In the genomic region with DNA sequence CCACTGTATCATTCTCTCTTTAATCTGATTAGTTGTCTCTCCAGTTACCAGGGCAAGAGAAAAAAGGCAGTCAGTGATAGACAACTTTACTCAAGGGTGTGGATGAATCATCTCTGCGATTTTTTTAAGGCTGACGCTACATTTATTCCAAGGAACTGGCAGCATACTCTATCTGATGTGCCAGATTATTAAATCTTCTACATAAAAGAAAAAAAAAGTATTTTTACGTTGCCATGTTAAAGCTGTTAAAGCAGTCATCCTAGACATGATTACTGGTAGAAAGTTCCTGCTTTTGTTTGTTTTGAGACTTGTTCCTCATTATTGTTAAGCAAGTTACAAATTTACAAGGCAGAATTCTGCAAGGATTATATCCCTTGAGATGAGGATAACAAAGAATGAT, we compare ENCODE assay signal across 9 cellular contexts.
DNase-seq lines count a peak whose midpoint lies in the region; ATAC-seq and TF ChIP-seq lines count a peak whose summit lies in the region.
"Had no signal": no experiment of that assay in that cellular context is flagged by ENCODE, and none has a peak within 500 bp of the region (broad histone marks: within the 10 kb centered on the region; RNA-seq: fewer than 3 reads in every experiment).

No MANE protein-coding gene starts in this region.

- H3K27ac ChIP-seq in VCaP, result peak overlapping the region; percentile 56
- H3K27ac ChIP-seq in skeletal muscle tissue (ENCODE audit: low read depth, low read length), result peak overlapping the region; percentile 21

- DNase-seq in foreskin fibroblast, result peak; percentile 39 to 68
- no peak for DNase-seq in stimulated activated CD8-positive, alpha-beta memory T cell treated with anti-CD3 and anti-CD28 coated beads, Interleukin-4, amount 100 ng/mL, for 48 hours
- no peak for DNase-seq in SHP77 (lab: John Stamatoyannopoulos, UW)
- no peak for DNase-seq in superior temporal gyrus (ENCODE audit: extremely low spot score)
- DNase-seq: stimulated activated CD4-positive, alpha-beta T cell treated with anti-CD3 and anti-CD28 coated beads, Interleukin-4, amount 100 ng/mL, for 1 hour had no signal

- ATAC-seq in GM21423 (IDR thresholded peaks at IDR 0.05; ENCODE audit: unreplicated experiment), result peak; percentile 4
- no peak for ATAC-seq in HG03520 (IDR thresholded peaks at IDR 0.05; ENCODE audit: unreplicated experiment)

- no peaks in the 10 kb centered on the region for H3K9me3 ChIP-seq in skeletal muscle tissue (ENCODE audit: control insufficient read depth in 3 of 3, low read length in 3 of 3)

- no peak overlapping the region for H3K9ac ChIP-seq in skeletal muscle tissue (ENCODE audit: low read depth in 1 of 3, low read length in 3 of 3)

- peaks cover 0 to 2% (median 0%) of the 10 kb centered on the region in 3 donors for H3K4me1 ChIP-seq in skeletal muscle tissue (ENCODE audit: control insufficient read depth in 3 of 3, insufficient read depth in 3 of 3, low read length in 3 of 3)

- TF ChIP-seq CTCF in VCaP (conservative IDR thresholded peaks at IDR 0.05) (no peak), foreskin fibroblast (IDR thresholded peaks at IDR 0.05; ENCODE audit: low read depth, low read length) (no peak)

- no peaks in the 10 kb centered on the region for H3K36me3 ChIP-seq in skeletal muscle tissue (ENCODE audit: control insufficient read depth in 3 of 3, insufficient read depth in 3 of 3, low read length in 3 of 3)

- H3K27me3 ChIP-seq in skeletal muscle tissue (ENCODE audit: control insufficient read depth in 3 of 3, insufficient read depth in 3 of 3, low read length in 3 of 3), result no peaks in the 10 kb centered on the region

- H3K4me3 ChIP-seq in foreskin fibroblast (ENCODE audit: low read depth in 1 of 2, low read length in 2 of 2) (no peak overlapping the region), skeletal muscle tissue (ENCODE audit: low read length in 3 of 3) (no peak overlapping the region)

Comparison
In these comparisons a context has a peak if more than half of its experiments do, and no peak if none do; other contexts are left out.
1. DNase-seq: peak in foreskin fibroblast (2 of 2); none in stimulated activated CD8-positive, alpha-beta memory T cell treated with anti-CD3 and anti-CD28 coated beads, Interleukin-4, amount 100 ng/mL, for 48 hours (single experiment), SHP77 (0 of 2) and superior temporal gyrus (single experiment).